Comparison of ENCODE assay signal across 9 cellular contexts in genomic region chr2:239227661-239228371, GRCh38.
A peak's percentile ranks its signal among the peaks of the same experiment; 100 is the strongest.
DNase-seq lines count a peak whose midpoint lies in the region; TF ChIP-seq lines count a peak whose summit lies in the region.
"Had no signal": no experiment of that assay in that cellular context is flagged by ENCODE, and none has a peak within 500 bp of the region (broad histone marks: within the 10 kb centered on the region; RNA-seq: fewer than 3 reads in every experiment).

No MANE protein-coding gene starts in this region.

- H3K36me3 Mint-ChIP-seq in MCF 10A (ENCODE audit: insufficient read depth, unreplicated experiment), result no peaks in the 10 kb centered on the region
- H3K36me3 Mint-ChIP-seq: IgD-negative memory B cell had no signal

- CTCF ChIA-PET in MCF 10A (lab: Yijun Ruan, JAX), result no interaction called here

- POLR2A ChIA-PET in MCF 10A (lab: Yijun Ruan, JAX), result interaction anchor here (0.6 kb wide), 1 partner anchor 433 kb away, joined by 3 read pairs; no protein-coding TSS in a partner anchor

- BruUV-seq in MCF 10A (replicated peaks; lab: Mats Ljungman, UMichigan), result no TSS peak

- DNase-seq in EL, result peak; percentile 8
- DNase-seq in RPMI7951 (ENCODE audit: low read depth), result peak; percentile 79
- DNase-seq in fibroblast of mammary gland (ENCODE audit: low read depth), result peak; percentile 27
- peak; percentile 75 for DNase-seq in smooth muscle cell of the brain vasculature (ENCODE audit: low read depth, low spot score)
- no peak for DNase-seq in MCF 10A (ENCODE audit: unreplicated experiment)
- no peak for DNase-seq in activated CD4-positive, alpha-beta T cell treated with anti-CD3 and anti-CD28 coated beads, Interleukin-2, amount 50 U/mL, for 1 hour
- no peak for DNase-seq in OCI-M1 (lab: John Stamatoyannopoulos, UW)
- no peak for DNase-seq in activated naive CD4-positive, alpha-beta T cell treated with Interleukin-2 at 50 U/mL for 16 hours

- no peak overlapping the region for H3K27ac Mint-ChIP-seq in MCF 10A (ENCODE audit: low read depth, unreplicated experiment)

- H3K4me3 ChIP-seq in fibroblast of mammary gland (ENCODE audit: control insufficient read depth, low read depth, low read length), result no peak overlapping the region

- intact Hi-C loops in MCF 10A (cut with micrococcal nuclease), result no loop called here

- no peak overlapping the region for H3K4me3 Mint-ChIP-seq in MCF 10A (ENCODE audit: unreplicated experiment)
- H3K4me3 Mint-ChIP-seq: IgD-negative memory B cell had no signal

- no peaks in the 10 kb centered on the region for H3K9me3 Mint-ChIP-seq in MCF 10A (ENCODE audit: unreplicated experiment)
- H3K9me3 Mint-ChIP-seq: IgD-negative memory B cell had no signal

- no peak for TF ChIP-seq CTCF in fibroblast of mammary gland (conservative IDR thresholded peaks at IDR 0.05; ENCODE audit: control insufficient read depth, insufficient read depth, low read depth, low read length)
- TF ChIP-seq CTCF in MCF 10A (IDR thresholded peaks at IDR 0.05; ENCODE audit: unreplicated experiment), result no peak

- H3K27me3 Mint-ChIP-seq in MCF 10A (ENCODE audit: insufficient read depth, unreplicated experiment), result no peaks in the 10 kb centered on the region
- H3K27me3 Mint-ChIP-seq: IgD-negative memory B cell had no signal

- no peaks in the 10 kb centered on the region for H3K4me1 Mint-ChIP-seq in MCF 10A (ENCODE audit: insufficient read depth, unreplicated experiment)

Comparison
In these comparisons a context has a peak if more than half of its experiments do, and no peak if none do; other contexts are left out.
1. DNase-seq: peak in EL (single experiment), RPMI7951 (single experiment), fibroblast of mammary gland (single experiment) and smooth muscle cell of the brain vasculature (single experiment); none in MCF 10A (single experiment), activated CD4-positive, alpha-beta T cell treated with anti-CD3 and anti-CD28 coated beads, Interleukin-2, amount 50 U/mL, for 1 hour (single experiment), OCI-M1 (single experiment) and activated naive CD4-positive, alpha-beta T cell treated with Interleukin-2 at 50 U/mL for 16 hours (single experiment).